1 cellular context compared by ENCODE assay signal in the genomic region with DNA sequence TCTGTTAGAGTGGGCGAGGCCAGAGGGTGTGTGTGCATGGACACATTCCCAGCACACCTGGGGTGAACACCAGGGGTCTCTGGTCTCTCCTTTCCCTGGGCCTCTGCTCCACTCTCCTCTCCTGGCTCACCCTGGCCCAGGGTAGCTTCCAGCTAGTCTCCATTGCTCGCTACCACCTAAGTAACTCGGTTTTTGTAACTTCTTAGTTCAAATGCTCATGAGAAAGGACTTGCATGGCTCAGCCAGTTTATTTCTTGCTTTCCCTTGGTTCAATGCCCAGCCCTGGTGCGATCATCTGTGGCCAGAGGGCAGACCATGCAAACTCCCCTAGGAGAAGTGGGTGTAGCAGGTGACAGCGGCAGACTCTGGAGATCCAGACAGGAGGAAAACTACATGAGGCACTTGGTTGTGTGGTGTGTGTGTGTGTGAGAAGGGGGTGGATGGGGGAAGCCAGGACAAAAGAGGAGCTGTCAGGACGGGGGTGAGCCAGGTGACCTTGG.
TF ChIP-seq lines count a peak whose summit lies in the region.

No MANE protein-coding gene starts in this region.

TF ChIP-seq in WTC11, 78 proteins besides CTCF, POLR2A, EP300 and RAD21 (continued from another document):
- TF ChIP-seq, protein P1, sequence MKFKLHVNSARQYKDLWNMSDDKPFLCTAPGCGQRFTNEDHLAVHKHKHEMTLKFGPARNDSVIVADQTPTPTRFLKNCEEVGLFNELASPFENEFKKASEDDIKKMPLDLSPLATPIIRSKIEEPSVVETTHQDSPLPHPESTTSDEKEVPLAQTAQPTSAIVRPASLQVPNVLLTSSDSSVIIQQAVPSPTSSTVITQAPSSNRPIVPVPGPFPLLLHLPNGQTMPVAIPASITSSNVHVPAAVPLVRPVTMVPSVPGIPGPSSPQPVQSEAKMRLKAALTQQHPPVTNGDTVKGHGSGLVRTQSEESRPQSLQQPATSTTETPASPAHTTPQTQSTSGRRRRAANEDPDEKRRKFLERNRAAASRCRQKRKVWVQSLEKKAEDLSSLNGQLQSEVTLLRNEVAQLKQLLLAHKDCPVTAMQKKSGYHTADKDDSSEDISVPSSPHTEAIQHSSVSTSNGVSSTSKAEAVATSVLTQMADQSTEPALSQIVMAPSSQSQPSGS (CRISPR knock-in tag; IDR thresholded peaks at IDR 0.05; ENCODE audit: borderline replicate concordance, low read depth) = no peak
- TF ChIP-seq, protein P2, sequence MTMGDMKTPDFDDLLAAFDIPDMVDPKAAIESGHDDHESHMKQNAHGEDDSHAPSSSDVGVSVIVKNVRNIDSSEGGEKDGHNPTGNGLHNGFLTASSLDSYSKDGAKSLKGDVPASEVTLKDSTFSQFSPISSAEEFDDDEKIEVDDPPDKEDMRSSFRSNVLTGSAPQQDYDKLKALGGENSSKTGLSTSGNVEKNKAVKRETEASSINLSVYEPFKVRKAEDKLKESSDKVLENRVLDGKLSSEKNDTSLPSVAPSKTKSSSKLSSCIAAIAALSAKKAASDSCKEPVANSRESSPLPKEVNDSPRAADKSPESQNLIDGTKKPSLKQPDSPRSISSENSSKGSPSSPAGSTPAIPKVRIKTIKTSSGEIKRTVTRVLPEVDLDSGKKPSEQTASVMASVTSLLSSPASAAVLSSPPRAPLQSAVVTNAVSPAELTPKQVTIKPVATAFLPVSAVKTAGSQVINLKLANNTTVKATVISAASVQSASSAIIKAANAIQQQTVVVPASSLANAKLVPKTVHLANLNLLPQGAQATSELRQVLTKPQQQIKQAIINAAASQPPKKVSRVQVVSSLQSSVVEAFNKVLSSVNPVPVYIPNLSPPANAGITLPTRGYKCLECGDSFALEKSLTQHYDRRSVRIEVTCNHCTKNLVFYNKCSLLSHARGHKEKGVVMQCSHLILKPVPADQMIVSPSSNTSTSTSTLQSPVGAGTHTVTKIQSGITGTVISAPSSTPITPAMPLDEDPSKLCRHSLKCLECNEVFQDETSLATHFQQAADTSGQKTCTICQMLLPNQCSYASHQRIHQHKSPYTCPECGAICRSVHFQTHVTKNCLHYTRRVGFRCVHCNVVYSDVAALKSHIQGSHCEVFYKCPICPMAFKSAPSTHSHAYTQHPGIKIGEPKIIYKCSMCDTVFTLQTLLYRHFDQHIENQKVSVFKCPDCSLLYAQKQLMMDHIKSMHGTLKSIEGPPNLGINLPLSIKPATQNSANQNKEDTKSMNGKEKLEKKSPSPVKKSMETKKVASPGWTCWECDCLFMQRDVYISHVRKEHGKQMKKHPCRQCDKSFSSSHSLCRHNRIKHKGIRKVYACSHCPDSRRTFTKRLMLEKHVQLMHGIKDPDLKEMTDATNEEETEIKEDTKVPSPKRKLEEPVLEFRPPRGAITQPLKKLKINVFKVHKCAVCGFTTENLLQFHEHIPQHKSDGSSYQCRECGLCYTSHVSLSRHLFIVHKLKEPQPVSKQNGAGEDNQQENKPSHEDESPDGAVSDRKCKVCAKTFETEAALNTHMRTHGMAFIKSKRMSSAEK (CRISPR knock-in tag; IDR thresholded peaks at IDR 0.05; ENCODE audit: borderline replicate concordance) = no peak
- TF ChIP-seq, protein P3, sequence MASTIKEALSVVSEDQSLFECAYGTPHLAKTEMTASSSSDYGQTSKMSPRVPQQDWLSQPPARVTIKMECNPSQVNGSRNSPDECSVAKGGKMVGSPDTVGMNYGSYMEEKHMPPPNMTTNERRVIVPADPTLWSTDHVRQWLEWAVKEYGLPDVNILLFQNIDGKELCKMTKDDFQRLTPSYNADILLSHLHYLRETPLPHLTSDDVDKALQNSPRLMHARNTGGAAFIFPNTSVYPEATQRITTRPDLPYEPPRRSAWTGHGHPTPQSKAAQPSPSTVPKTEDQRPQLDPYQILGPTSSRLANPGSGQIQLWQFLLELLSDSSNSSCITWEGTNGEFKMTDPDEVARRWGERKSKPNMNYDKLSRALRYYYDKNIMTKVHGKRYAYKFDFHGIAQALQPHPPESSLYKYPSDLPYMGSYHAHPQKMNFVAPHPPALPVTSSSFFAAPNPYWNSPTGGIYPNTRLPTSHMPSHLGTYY (CRISPR knock-in tag; IDR thresholded peaks at IDR 0.05) = no peak
- no peak for TF ChIP-seq MYBL2 (CRISPR knock-in tag; IDR thresholded peaks at IDR 0.05)
- TF ChIP-seq JAZF1 (CRISPR knock-in tag; IDR thresholded peaks at IDR 0.05) = no peak
- no peak for TF ChIP-seq HMGA2 (CRISPR knock-in tag; IDR thresholded peaks at IDR 0.05)
- no peak for TF ChIP-seq RELA (CRISPR knock-in tag; IDR thresholded peaks at IDR 0.05; ENCODE audit: borderline replicate concordance)
- TF ChIP-seq, protein P4, sequence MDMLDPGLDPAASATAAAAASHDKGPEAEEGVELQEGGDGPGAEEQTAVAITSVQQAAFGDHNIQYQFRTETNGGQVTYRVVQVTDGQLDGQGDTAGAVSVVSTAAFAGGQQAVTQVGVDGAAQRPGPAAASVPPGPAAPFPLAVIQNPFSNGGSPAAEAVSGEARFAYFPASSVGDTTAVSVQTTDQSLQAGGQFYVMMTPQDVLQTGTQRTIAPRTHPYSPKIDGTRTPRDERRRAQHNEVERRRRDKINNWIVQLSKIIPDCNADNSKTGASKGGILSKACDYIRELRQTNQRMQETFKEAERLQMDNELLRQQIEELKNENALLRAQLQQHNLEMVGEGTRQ (CRISPR knock-in tag; IDR thresholded peaks at IDR 0.05) = no peak
